In the genomic region with DNA sequence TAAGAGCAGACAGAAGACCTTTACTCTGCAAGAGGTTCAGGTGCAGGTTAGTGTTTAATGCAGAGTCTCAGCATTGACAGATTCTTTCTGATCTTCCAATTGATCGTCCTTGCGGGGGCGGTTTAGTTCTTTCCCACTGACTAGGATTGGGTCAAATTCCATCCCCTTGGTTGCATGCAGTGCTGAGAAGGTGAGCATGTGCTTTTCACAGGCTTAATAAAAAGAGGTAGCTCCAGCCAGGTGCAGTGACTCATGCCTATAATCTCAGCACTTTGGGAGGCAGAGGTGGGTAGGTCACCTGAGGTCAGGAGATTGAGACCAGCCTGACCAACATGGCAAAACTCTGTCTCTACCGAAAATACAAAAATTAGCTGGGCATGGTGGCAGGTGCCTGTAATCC, we compare ENCODE assay signal across 18 cellular contexts. TPM values are rescaled to one million over a fixed set of nuclear protein-coding genes. Genes with fewer than 3 reads are reported as not detected.
A peak's percentile ranks its signal among the peaks of the same experiment; 100 is the strongest.
DNase-seq lines count a peak whose midpoint lies in the region; ATAC-seq and TF ChIP-seq lines count a peak whose summit lies in the region.
"Had no signal": no experiment of that assay in that cellular context is flagged by ENCODE, and none has a peak within 500 bp of the region (broad histone marks: within the 10 kb centered on the region; RNA-seq: fewer than 3 reads in every experiment).

No MANE protein-coding gene starts in this region.

- H3K9ac ChIP-seq in PC-3 (ENCODE audit: low read length): no peak overlapping the region

- intact Hi-C loops in PC-3 (cut with micrococcal nuclease) (no loop called here), mucosa of descending colon (cut with DNase I, micrococcal nuclease) (no loop called here), transverse colon (cut with DNase I; ENCODE audit: low total_unique reads) (no loop called here)

- 46 to 56% methylated on average over 4 of the region's 4 CpGs for WGBS in transverse colon (ENCODE audit: low coverage in 1 of 2), 2 donors

- no peaks in the 10 kb centered on the region for H4K20me1 ChIP-seq in PC-3 (ENCODE audit: low read length)

- H3K4me3 ChIP-seq in PC-3 (ENCODE audit: low read length) (no peak overlapping the region), mucosa of descending colon (no peak overlapping the region), transverse colon (no peak overlapping the region)
- H3K4me3 ChIP-seq: colonic mucosa, testis had no signal

- H3K4me1 Mint-ChIP-seq in activated naive CD8-positive, alpha-beta T cell treated with anti-CD3 and anti-CD28 coated beads, Interleukin-2, amount 50 U/mL, for 24 hours: peaks cover 30% of the 10 kb centered on the region

- H3K79me2 ChIP-seq in PC-3 (ENCODE audit: low read length): no peaks in the 10 kb centered on the region

- DNase-seq in PC-3: peak; percentile 38
- no peak for DNase-seq in activated naive CD8-positive, alpha-beta T cell treated with anti-CD3 and anti-CD28 coated beads, Interleukin-2, amount 50 U/mL, for 24 hours
- no peak for DNase-seq in mucosa of descending colon
- no peak for DNase-seq in transverse colon
- DNase-seq in activated naive CD4-positive, alpha-beta T cell treated with anti-CD3 and anti-CD28 coated beads, Interleukin-2, amount 50 U/mL, for 16 hours: no peak
- DNase-seq: AML-193; colonic mucosa; H9; NCI-H1048; NCI-H2081 treated with DMSO at 0.1 percent for 48 hours; NCI-H510A; stimulated activated CD4-positive, alpha-beta T cell treated with anti-CD3 and anti-CD28 coated beads, Interleukin-4, amount 100 ng/mL, for 4 hours; testis had no signal

- H3K36me3 Mint-ChIP-seq in activated naive CD8-positive, alpha-beta T cell treated with anti-CD3 and anti-CD28 coated beads, Interleukin-2, amount 50 U/mL, for 24 hours (ENCODE audit: low read depth): no peaks in the 10 kb centered on the region
- H3K36me3 Mint-ChIP-seq: IgD-negative memory B cell, WTC11 had no signal

- TF ChIP-seq POLR2A in transverse colon (IDR thresholded peaks at IDR 0.05): no peak

- H3K4me3 Mint-ChIP-seq in activated naive CD8-positive, alpha-beta T cell treated with anti-CD3 and anti-CD28 coated beads, Interleukin-2, amount 50 U/mL, for 24 hours: no peak overlapping the region
- H3K4me3 Mint-ChIP-seq: H9, WTC11 had no signal

- H2AFZ ChIP-seq in PC-3 (ENCODE audit: low read length): no peak overlapping the region

- TF ChIP-seq EP300 in transverse colon (IDR thresholded peaks at IDR 0.05; ENCODE audit: low read depth): no peak

- no peak for ATAC-seq in PC-3
- no peak for ATAC-seq in activated naive CD8-positive, alpha-beta T cell treated with anti-CD3 and anti-CD28 coated beads, Interleukin-2, amount 50 U/mL, for 24 hours
- ATAC-seq in mucosa of descending colon: peak; percentile 75
- ATAC-seq: WTC11 had no signal

- H3K4me2 ChIP-seq in PC-3 (ENCODE audit: low read length): peak overlapping the region; percentile 38; the same call in 1 of the 2 replicates

- no TSS peak for BruUV-seq in PC-3 (replicated peaks; lab: Mats Ljungman, UMichigan)

- POLR2A ChIA-PET in PC-3 (lab: Charles Lee; ENCODE audit: unreplicated experiment): interaction anchor here (0.6 kb wide), 1 partner anchor 28 kb away, joined by 3 read pairs; no protein-coding TSS in a partner anchor

- no peaks in the 10 kb centered on the region for H3F3A ChIP-seq in PC-3 (ENCODE audit: low read length, unreplicated experiment)

- H3K4me1 ChIP-seq in PC-3 (ENCODE audit: insufficient read depth, low read length) (peaks cover 20% of the 10 kb centered on the region), mucosa of descending colon (ENCODE audit: low read depth) (no peaks in the 10 kb centered on the region), transverse colon (peaks cover 0 to 4% (median 0%) of the 10 kb centered on the region in 4 donors)
- H3K4me1 ChIP-seq: colonic mucosa, foreskin keratinocyte, testis had no signal

- TF ChIP-seq CTCF in PC-3 (conservative IDR thresholded peaks at IDR 0.05; ENCODE audit: low read depth, low read length) (no peak), mucosa of descending colon (IDR thresholded peaks at IDR 0.05) (no peak), transverse colon (IDR thresholded peaks at IDR 0.05) (no peak)

- no peaks in the 10 kb centered on the region for H3K27me3 ChIP-seq in PC-3 (ENCODE audit: low read length)
- peaks cover 5% of the 10 kb centered on the region for H3K27me3 ChIP-seq in transverse colon
- H3K27me3 ChIP-seq: colonic mucosa, testis had no signal

- H3K9me3 Mint-ChIP-seq in activated naive CD8-positive, alpha-beta T cell treated with anti-CD3 and anti-CD28 coated beads, Interleukin-2, amount 50 U/mL, for 24 hours: no peaks in the 10 kb centered on the region
- H3K9me3 Mint-ChIP-seq: H9, IgD-negative memory B cell had no signal

- CTCF ChIA-PET in PC-3 (lab: Charles Lee): no interaction called here

- in situ Hi-C loops in transverse colon (cut with MboI; ENCODE audit: low pct_ligation_motif_present in 1 of 4, low pct_unique_long_range_greater_than_20kb in 1 of 4, low sequenced_read_pairs in 3 of 4): loop anchor here in 1 of 4 donors (25.0 kb wide), 1 partner anchor 102 kb away; the partner anchor contains the start of gene SLC5A2

- H3K27ac ChIP-seq in PC-3 (ENCODE audit: low read length): peak overlapping the region; percentile 72
- no peak overlapping the region for H3K27ac ChIP-seq in transverse colon
- H3K27ac ChIP-seq: colonic mucosa, foreskin keratinocyte, testis had no signal

- H3K9me2 ChIP-seq in PC-3 (replicated peaks; ENCODE audit: low read length): no peaks in the 10 kb centered on the region

- peak overlapping the region; percentile 22 for H3K27ac Mint-ChIP-seq in activated naive CD8-positive, alpha-beta T cell treated with anti-CD3 and anti-CD28 coated beads, Interleukin-2, amount 50 U/mL, for 24 hours
- H3K27ac Mint-ChIP-seq: H9, WTC11 had no signal

- H3K36me3 ChIP-seq in PC-3 (ENCODE audit: low read depth, low read length): no peaks in the 10 kb centered on the region
- no peaks in the 10 kb centered on the region for H3K36me3 ChIP-seq in mucosa of descending colon (ENCODE audit: low read depth)
- no peaks in the 10 kb centered on the region for H3K36me3 ChIP-seq in transverse colon
- H3K36me3 ChIP-seq: colonic mucosa had no signal

- H3K9me3 ChIP-seq in PC-3 (ENCODE audit: low read length): no peaks in the 10 kb centered on the region
- no peaks in the 10 kb centered on the region for H3K9me3 ChIP-seq in mucosa of descending colon
- no peaks in the 10 kb centered on the region for H3K9me3 ChIP-seq in transverse colon
- H3K9me3 ChIP-seq: colonic mucosa, testis had no signal

- H3K27me3 Mint-ChIP-seq in activated naive CD8-positive, alpha-beta T cell treated with anti-CD3 and anti-CD28 coated beads, Interleukin-2, amount 50 U/mL, for 24 hours: peaks cover 10% of the 10 kb centered on the region

RNA-seq across cellular contexts. Expression of gene ITGAD, which starts 7.5 kb away (rescaled TPM):
- total RNA-seq in PC-3 (2014; rRNA removed) (not detected in 2 replicates), mucosa of descending colon (under 1 TPM in 1 of 3 donors, not detected in 2; 0.41 TPM), transverse colon (under 1 TPM in 1 of 4 donors, not detected in 3; 0.75 TPM)
- total RNA-seq: foreskin keratinocyte, H9, osteocyte, WTC11 had no signal

RNA-seq across cellular contexts. Expression of gene ITGAX, which starts 30.7 kb away (rescaled TPM):
- not detected in 2 replicates for total RNA-seq in PC-3 (2014; rRNA removed)
- 1 to 10 TPM; 2.9 to 8.6 (median 3.5) TPM for total RNA-seq in mucosa of descending colon
- 1 to 10 TPM in 3 of 4 donors, not detected in 1; 1.2 to 3.8 (median 3.7) TPM for total RNA-seq in transverse colon
- total RNA-seq: foreskin keratinocyte, osteocyte had no signal

RNA-seq across cellular contexts. Expression of gene COX6A2, which starts 42.5 kb away (rescaled TPM):
- total RNA-seq in PC-3 (2014; rRNA removed): not detected in 2 replicates
- under 1 TPM in 1 of 3 donors, not detected in 2; 0.80 TPM for total RNA-seq in mucosa of descending colon
- not detected for total RNA-seq in transverse colon
- total RNA-seq: colonic mucosa; foreskin keratinocyte; H9; osteocyte; T-helper 2 cell treated with Interferon-gamma antibody and Interleukin-4, amounts not matched to agents 100 ng/mL and 5 ng/mL, for 36 hours; WTC11 had no signal

RNA-seq across cellular contexts. Expression of gene ZNF843, which starts 56.9 kb away (rescaled TPM):
- total RNA-seq in PC-3 (2014; rRNA removed) (0.52 TPM in 1 of 2 replicates, not detected in the other), mucosa of descending colon (under 1 TPM; 0.38 to 0.76 (median 0.53) TPM), transverse colon (under 1 TPM in 2 of 4 donors, not detected in 2; 0.14 to 0.79 TPM)
